In the genomic region with DNA sequence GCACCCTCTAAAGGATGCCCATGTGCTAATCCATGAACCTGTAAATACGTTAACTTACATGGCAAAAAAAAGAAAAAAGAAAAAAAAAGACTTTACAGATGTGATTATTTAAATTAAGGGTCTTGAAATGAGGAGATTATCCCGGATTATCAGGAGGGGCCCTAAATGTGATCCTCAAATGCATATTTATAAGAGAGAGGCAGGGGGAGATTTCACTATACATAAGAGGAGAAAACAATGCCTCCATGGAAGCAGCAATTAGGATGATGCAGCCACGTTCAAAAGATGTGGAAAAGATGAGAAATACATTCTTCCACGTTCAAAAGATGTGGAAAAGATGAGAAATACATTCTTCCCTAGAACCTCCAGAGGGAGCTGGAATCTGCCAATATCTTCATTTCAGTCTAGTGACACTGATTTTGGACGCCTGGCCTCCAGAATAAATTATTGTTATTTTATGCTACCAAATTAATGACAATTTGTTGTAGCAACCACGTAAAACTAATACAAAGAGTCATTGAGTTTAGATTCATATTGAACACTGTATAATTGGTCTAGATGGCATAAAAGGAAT, we compare ENCODE assay signal across 10 cellular contexts.
DNase-seq lines count a peak whose midpoint lies in the region; ATAC-seq and TF ChIP-seq lines count a peak whose summit lies in the region.
"Had no signal": no experiment of that assay in that cellular context is flagged by ENCODE, and none has a peak within 500 bp of the region (broad histone marks: within the 10 kb centered on the region; RNA-seq: fewer than 3 reads in every experiment).

No MANE protein-coding gene starts in this region.

- H3K79me2 ChIP-seq in DND-41 (ENCODE audit: insufficient read depth, low read length) (no peaks in the 10 kb centered on the region), osteoblast (ENCODE audit: insufficient read depth, low read length) (no peaks in the 10 kb centered on the region)

- TF ChIP-seq CTCF in DND-41 (IDR thresholded peaks at IDR 0.05; ENCODE audit: borderline replicate concordance, extremely low read depth, low read length, poor library complexity, severe bottlenecking) (peak; percentile 45), osteoblast (IDR thresholded peaks at IDR 0.05; ENCODE audit: extremely low read depth, low read depth, low read length) (peak; percentile 64)

- no peak for ATAC-seq in DND-41 (ENCODE audit: insufficient read depth, low read depth)
- ATAC-seq in GM19328 (IDR thresholded peaks at IDR 0.05; ENCODE audit: unreplicated experiment): no peak

- H3K27me3 ChIP-seq in DND-41 (ENCODE audit: insufficient read depth, low read length, poor library complexity): no peaks in the 10 kb centered on the region
- H3K27me3 ChIP-seq in osteoblast (ENCODE audit: insufficient read depth, low read length): no peaks in the 10 kb centered on the region
- H3K27me3 ChIP-seq: neutrophil had no signal

- H2AFZ ChIP-seq in DND-41 (ENCODE audit: low read depth, low read length) (no peak overlapping the region), osteoblast (ENCODE audit: low read length) (no peak overlapping the region)

- H3K36me3 ChIP-seq in DND-41 (ENCODE audit: insufficient read depth, low read length): no peaks in the 10 kb centered on the region
- no peaks in the 10 kb centered on the region for H3K36me3 ChIP-seq in osteoblast (ENCODE audit: insufficient read depth, low read length)
- H3K36me3 ChIP-seq: neutrophil had no signal

- H3K4me2 ChIP-seq in DND-41 (ENCODE audit: insufficient read depth, low read length) (no peak overlapping the region), osteoblast (ENCODE audit: insufficient read depth, low read length) (no peak overlapping the region)

- DNase-seq in DND-41 (no peak), M059J (ENCODE audit: low read depth) (peak; percentile 63), cerebellar cortex (ENCODE audit: low spot score) (peak; percentile 19), osteoblast (ENCODE audit: insufficient read length, low spot score, missing footprints) (no peak), amygdala (lab: John Stamatoyannopoulos, UW) (no peak), SHP77 treated with DMSO at 0.1 percent for 48 hours (lab: John Stamatoyannopoulos, UW) (no peak)
- DNase-seq: activated naive CD4-positive, alpha-beta T cell treated with anti-CD3 and anti-CD28 coated beads, Interleukin-2, amount 10 ng/mL, durations not matched to agents 7 days and 5 days; NCI-H510A had no signal

- no peaks in the 10 kb centered on the region for H4K20me1 ChIP-seq in DND-41 (ENCODE audit: insufficient read depth, low read length)
- H4K20me1 ChIP-seq in osteoblast (ENCODE audit: insufficient read depth, low read length): no peaks in the 10 kb centered on the region

- no peaks in the 10 kb centered on the region for H3K4me1 ChIP-seq in DND-41 (ENCODE audit: insufficient read depth, low read length)
- H3K4me1 ChIP-seq in osteoblast (ENCODE audit: insufficient read depth, low read length): no peaks in the 10 kb centered on the region

- H3K4me3 ChIP-seq in DND-41 (ENCODE audit: low read depth in 1 of 2, low read length in 2 of 2) (no peak overlapping the region), osteoblast (ENCODE audit: insufficient read depth, low read length) (no peak overlapping the region)

- H3K9me3 ChIP-seq in DND-41 (ENCODE audit: insufficient read depth, low read length, severe bottlenecking) (no peaks in the 10 kb centered on the region), osteoblast (ENCODE audit: low read depth, low read length) (no peaks in the 10 kb centered on the region)
- H3K9me3 ChIP-seq: neutrophil had no signal

- H3K27ac ChIP-seq in DND-41 (ENCODE audit: low read length) (no peak overlapping the region), osteoblast (ENCODE audit: low read depth, low read length) (no peak overlapping the region)
- H3K27ac ChIP-seq: neutrophil had no signal

- H3K9ac ChIP-seq in DND-41 (ENCODE audit: low read depth, low read length): no peak overlapping the region

Comparison
In these comparisons a context has a peak if more than half of its experiments do, and no peak if none do; other contexts are left out.
1. DNase-seq: peak in M059J (single experiment) and cerebellar cortex (single experiment); none in DND-41 (single experiment), osteoblast (single experiment), amygdala (0 of 56) and SHP77 treated with DMSO at 0.1 percent for 48 hours (single experiment).